ENCODE assay signal across 17 cellular contexts in genomic region chr6:89011436-89011835, GRCh38. TPM values are rescaled to one million over a fixed set of nuclear protein-coding genes. Genes with fewer than 3 reads are reported as not detected.
A peak's percentile ranks its signal among the peaks of the same experiment; 100 is the strongest.
DNase-seq lines count a peak whose midpoint lies in the region; ATAC-seq, FAIRE-seq and TF ChIP-seq lines count a peak whose summit lies in the region.
"Had no signal": no experiment of that assay in that cellular context is flagged by ENCODE, and none has a peak within 500 bp of the region (broad histone marks: within the 10 kb centered on the region; RNA-seq: fewer than 3 reads in every experiment).

No MANE protein-coding gene starts in this region.

- no peaks in the 10 kb centered on the region for H3K36me3 Mint-ChIP-seq in GM23338 (ENCODE audit: low read depth)
- H3K36me3 Mint-ChIP-seq: CD4-positive, CD25-positive, alpha-beta regulatory T cell had no signal

- H3K9me3 Mint-ChIP-seq in GM23338: peaks cover 3% of the 10 kb centered on the region; the same call in 1 of the 3 replicates

- WGBS in H1 (ENCODE audit: extremely low coverage in 1 of 2, insufficient coverage in 1 of 2, insufficient read length in 1 of 2, insufficient replicate concordance in 2 of 2, low coverage in 1 of 2, low lambda C conversion rate in 2 of 2, missing lambda C conversion rate in 1 of 2), 2 experiments: 100% methylated on average over 2 of the region's 2 CpGs; no CpG with 5 or more reads in 1 of the 2 experiments

- H2BK120ac ChIP-seq in H1 (replicated peaks; ENCODE audit: low read depth, low read length): no peak overlapping the region

- H3K27me3 ChIP-seq in GM23338 (ENCODE audit: insufficient read depth): no peaks in the 10 kb centered on the region
- H3K27me3 ChIP-seq in OCI-LY1 (ENCODE audit: insufficient read depth, low read length): no peaks in the 10 kb centered on the region
- H3K27me3 ChIP-seq in H1 (replicated peaks in 1 of 4; ENCODE audit: control insufficient read depth in 3 of 4, extremely low read depth in 1 of 4, insufficient read depth in 3 of 4, low read length in 3 of 4): no peaks in the 10 kb centered on the region
- H3K27me3 ChIP-seq in HAP-1 (ENCODE audit: low read depth): no peaks in the 10 kb centered on the region
- H3K27me3 ChIP-seq: BLaER1 had no signal

- FAIRE-seq in H1 (lab: Jason Lieb, UNC): no peak
- FAIRE-seq: D721Med, GM12892 had no signal

- POLR2A ChIA-PET in H1 (lab: Charles Lee; ENCODE audit: partially characterized antibody): no interaction called here

- TF ChIP-seq CTCF in GM23338 (conservative IDR thresholded peaks at IDR 0.05; ENCODE audit: low read depth in 2 of 2) (no peak), OCI-LY1 (IDR thresholded peaks at IDR 0.05; ENCODE audit: low read length) (no peak), H1 (IDR thresholded peaks at IDR 0.05; ENCODE audit: control extremely low read depth in 1 of 3, insufficient read depth in 1 of 3, low read depth in 1 of 3, low read length in 3 of 3) (no peak)

- H2BK5ac ChIP-seq in H1 (ENCODE audit: low read depth, low read length): no peak overlapping the region; the same call in 1 of the 2 replicates

- no peaks in the 10 kb centered on the region for H3K9me3 ChIP-seq in OCI-LY1 (ENCODE audit: low read length)
- no peaks in the 10 kb centered on the region for H3K9me3 ChIP-seq in H1 (ENCODE audit: insufficient read depth in 2 of 2, low read depth in 1 of 2, low read length in 1 of 2)
- no peaks in the 10 kb centered on the region for H3K9me3 ChIP-seq in HAP-1
- H3K9me3 ChIP-seq: BLaER1 had no signal

- CTCF ChIA-PET in H1 (lab: Charles Lee; ENCODE audit: partially characterized antibody): interaction anchor here (0.6 to 2.7 kb wide), 3 partner anchors 10 to 545 kb away, joined by 4 to 15 read pairs (median 6); no protein-coding TSS in a partner anchor

- no peak for TF ChIP-seq POLR2A in H1 (IDR thresholded peaks at IDR 0.05; ENCODE audit: control extremely low read depth in 1 of 2, low read depth in 2 of 2, low read length in 2 of 2)

- H3K4me1 Mint-ChIP-seq in GM23338: peaks cover 31% of the 10 kb centered on the region

- no peak overlapping the region for H3K4me2 ChIP-seq in GM23338
- H3K4me2 ChIP-seq in OCI-LY1 (ENCODE audit: low read length): no peak overlapping the region
- H3K4me2 ChIP-seq in H1 (ENCODE audit: insufficient read depth in 1 of 2, low read depth in 2 of 2, low read length in 2 of 2): no peak overlapping the region
- H3K4me2 ChIP-seq: BLaER1 had no signal

- H3K4me1 ChIP-seq in GM23338 (ENCODE audit: insufficient read depth): peaks cover 29% of the 10 kb centered on the region
- no peaks in the 10 kb centered on the region for H3K4me1 ChIP-seq in OCI-LY1 (ENCODE audit: insufficient read depth, low read length, severe bottlenecking)
- H3K4me1 ChIP-seq in H1 (replicated peaks in 1 of 4; ENCODE audit: control insufficient read depth in 3 of 4, insufficient read depth in 4 of 4, low read length in 3 of 4): peaks cover 3 to 11% (median 6%) of the 10 kb centered on the region in 4 experiments; a peak in 6 of 7 replicates
- peaks cover 41% of the 10 kb centered on the region for H3K4me1 ChIP-seq in HAP-1
- H3K4me1 ChIP-seq: BLaER1 had no signal

- H4K20me1 ChIP-seq in GM23338 (replicated peaks; ENCODE audit: insufficient read depth) (no peaks in the 10 kb centered on the region), OCI-LY1 (ENCODE audit: insufficient read depth, low read length) (no peaks in the 10 kb centered on the region), H1 (replicated peaks in 1 of 2; ENCODE audit: control insufficient read depth in 1 of 2, insufficient read depth in 2 of 2, low read length in 2 of 2) (no peaks in the 10 kb centered on the region)
- H4K20me1 ChIP-seq: BLaER1 had no signal

- H3F3A ChIP-seq in GM23338 (replicated peaks; ENCODE audit: low read depth) (no peaks in the 10 kb centered on the region), OCI-LY1 (ENCODE audit: insufficient read depth, low read length) (no peaks in the 10 kb centered on the region)

- no peak overlapping the region for H4K5ac ChIP-seq in H1 (ENCODE audit: insufficient read length, low read depth, low read length)

- TF ChIP-seq EP300 in H1 (IDR thresholded peaks at IDR 0.05; ENCODE audit: borderline replicate concordance in 1 of 2, low read depth in 2 of 2, low read length in 2 of 2): no peak

- no peak overlapping the region for H3K9ac ChIP-seq in OCI-LY1 (ENCODE audit: low read length)
- no peak overlapping the region for H3K9ac ChIP-seq in H1 (replicated peaks in 1 of 4; ENCODE audit: extremely low read depth in 1 of 4, low read depth in 3 of 4, low read length in 3 of 4)
- H3K9ac ChIP-seq: BLaER1 had no signal

- H3K36me3 ChIP-seq in GM23338 (ENCODE audit: insufficient read depth): no peaks in the 10 kb centered on the region; the same call in 1 of the 2 replicates
- H3K36me3 ChIP-seq in OCI-LY1 (ENCODE audit: insufficient read depth, low read length): no peaks in the 10 kb centered on the region
- no peaks in the 10 kb centered on the region for H3K36me3 ChIP-seq in H1 (ENCODE audit: control insufficient read depth in 2 of 4, insufficient read depth in 4 of 4, low read length in 3 of 4)
- H3K36me3 ChIP-seq in HAP-1 (replicated peaks): no peaks in the 10 kb centered on the region
- H3K36me3 ChIP-seq: BLaER1 had no signal

- no peak for TF ChIP-seq RAD21 in H1 (IDR thresholded peaks at IDR 0.05 in 1 of 2, conservative IDR thresholded peaks at IDR 0.05 in 1 of 2; ENCODE audit: low read depth in 2 of 2, low read length in 2 of 2)

- H3K4me3 Mint-ChIP-seq in GM23338: no peak overlapping the region
- H3K4me3 Mint-ChIP-seq: CD4-positive, CD25-positive, alpha-beta regulatory T cell; CD8-positive, alpha-beta memory T cell; H9 had no signal

- no peak overlapping the region for H3K27ac ChIP-seq in GM23338 (ENCODE audit: low read depth)
- H3K27ac ChIP-seq in OCI-LY1 (ENCODE audit: low read depth, low read length, poor library complexity, severe bottlenecking): no peak overlapping the region
- no peak overlapping the region for H3K27ac ChIP-seq in H1 (ENCODE audit: low read depth, low read length)
- H3K27ac ChIP-seq: BLaER1, C4-2B had no signal

- H2BK20ac ChIP-seq in H1 (ENCODE audit: low read length): no peak overlapping the region

- H3K79me2 ChIP-seq in GM23338 (replicated peaks; ENCODE audit: insufficient read depth) (no peaks in the 10 kb centered on the region), OCI-LY1 (ENCODE audit: insufficient read depth, low read length) (no peaks in the 10 kb centered on the region), H1 (ENCODE audit: control insufficient read depth in 1 of 2, insufficient read depth in 2 of 2, low read length in 2 of 2) (no peaks in the 10 kb centered on the region)

- no peak overlapping the region for H2BK15ac ChIP-seq in H1 (ENCODE audit: low read length)

- H3K23ac ChIP-seq in H1 (ENCODE audit: insufficient read length): no peak overlapping the region

- no peaks in the 10 kb centered on the region; the same call in 1 of the 2 replicates for H3K23me2 ChIP-seq in H1 (ENCODE audit: low read depth, low read length)

- H3K27ac Mint-ChIP-seq in GM23338: no peak overlapping the region
- H3K27ac Mint-ChIP-seq: CD4-positive, CD25-positive, alpha-beta regulatory T cell; CD8-positive, alpha-beta memory T cell; H9 had no signal

- no peak overlapping the region for H3K4me3 ChIP-seq in GM23338
- H3K4me3 ChIP-seq in OCI-LY1 (ENCODE audit: low read depth, low read length, poor library complexity, severe bottlenecking): no peak overlapping the region
- H3K4me3 ChIP-seq in H1 (ENCODE audit: extremely low read depth in 1 of 4, insufficient read depth in 2 of 4, low read depth in 3 of 4, low read length in 4 of 4): no peak overlapping the region
- no peak overlapping the region for H3K4me3 ChIP-seq in HAP-1
- H3K4me3 ChIP-seq: BLaER1 had no signal

- H3K4ac ChIP-seq in H1 (replicated peaks; ENCODE audit: insufficient read length, low read depth, low read length): no peak overlapping the region

- H2BK12ac ChIP-seq in H1 (ENCODE audit: low read depth, low read length): no peak overlapping the region

- H3K27me3 Mint-ChIP-seq in GM23338 (ENCODE audit: insufficient read depth, low read depth, poor library complexity): no peaks in the 10 kb centered on the region

- in situ Hi-C loops in HAP-1 (cut with MboI; ENCODE audit: low sequenced_read_pairs): no loop called here

- H3K79me1 ChIP-seq in H1 (ENCODE audit: low read depth, low read length): no peaks in the 10 kb centered on the region

- H4K8ac ChIP-seq in H1 (ENCODE audit: extremely low read depth, insufficient read depth, low read length): no peak overlapping the region

- H3K9me2 ChIP-seq in GM23338 (ENCODE audit: insufficient read depth): no peaks in the 10 kb centered on the region
- no peaks in the 10 kb centered on the region for H3K9me2 ChIP-seq in OCI-LY1 (ENCODE audit: low read depth, low read length)

- H3K56ac ChIP-seq in H1 (replicated peaks; ENCODE audit: insufficient read length, low read depth, low read length): no peak overlapping the region

- H3K18ac ChIP-seq in H1 (ENCODE audit: extremely low read depth, low read length): no peak overlapping the region

- H3K14ac ChIP-seq in H1 (ENCODE audit: insufficient read length): no peak overlapping the region

- peak overlapping the region; percentile 70; the same call in 1 of the 2 replicates for H2AFZ ChIP-seq in GM23338
- 0 out of 2 replicates have a peak overlapping the region, but pooled peaks have one; percentile 32 for H2AFZ ChIP-seq in OCI-LY1 (ENCODE audit: low read length)
- no peak overlapping the region for H2AFZ ChIP-seq in H1 (ENCODE audit: low read length)

- DNase-seq in GM23338 (ENCODE audit: low spot score) (no peak), H1 (ENCODE audit: low read depth in 1 of 2, low spot score in 2 of 2) (no peak), HAP-1 (ENCODE audit: low spot score in 2 of 2) (no peak), HPDE6-E6E7 (ENCODE audit: extremely low spot score) (no peak)
- DNase-seq: CD4-positive, CD25-positive, alpha-beta regulatory T cell; CD8-positive, alpha-beta memory T cell; DMS 273 treated with DMSO at 0.1 percent for 48 hours; DMS79; GF-D8; H9 had no signal

- no peak for ATAC-seq in GM23338
- no peak for ATAC-seq in HG02588 (IDR thresholded peaks at IDR 0.05; ENCODE audit: unreplicated experiment)
- ATAC-seq in HG02885 (IDR thresholded peaks at IDR 0.05; ENCODE audit: poor library complexity, unreplicated experiment): no peak

- no peak overlapping the region for H4K91ac ChIP-seq in H1 (replicated peaks; ENCODE audit: insufficient read length, low read length)

- no peak overlapping the region for H2AK5ac ChIP-seq in H1 (ENCODE audit: low read depth, low read length)

RNA-seq across cellular contexts. Expression of gene RNGTT, which starts 48.0 kb away (rescaled TPM):
- total RNA-seq in GM23338 (2014; rRNA removed; shearing (Covaris generic)): 29.2 and 30.7 TPM in 2 replicates
- 10.8 and 11.2 TPM in 2 replicates for polyA plus RNA-seq in GM23338 (2016; fragmentation: Nextera tagmentation; extraction: Ambion mirVana)
- 18.7 and 21.2 TPM in 2 replicates for total RNA-seq in H1 (2021; fragmentation: NEBNext Ultra II Directional; extraction: Animal tissue kit (Norgen Biotek cat#: 25700))
- polyA plus RNA-seq in H1 (2011; rRNA removed): 2.6 and 3.6 TPM in 2 replicates
- polyA plus RNA-seq in H1 (2011; cell fraction: cytosol; rRNA removed): 6.2 TPM
- 3.5 TPM for polyA plus RNA-seq in H1 (2011; cell fraction: nucleus; rRNA removed)
- 8.4 to 13.3 TPM (median 10.1 TPM) in 4 replicates for polyA plus RNA-seq in H1 (2012, experiment 1 of 2)
- 1.1 TPM for polyA plus RNA-seq in H1 (2012, experiment 2 of 2)
- polyA plus RNA-seq in H1 (2013, experiment 1 of 2): 9.0 TPM
- 9.7 TPM for polyA plus RNA-seq in H1 (2013, experiment 2 of 2)
- polyA minus RNA-seq in H1 (2011; rRNA and poly(A)+ RNA removed): 8.6 and 12.4 TPM in 2 replicates
- 9.0 TPM for polyA minus RNA-seq in H1 (2011; cell fraction: cytosol; rRNA and poly(A)+ RNA removed)
- polyA minus RNA-seq in H1 (2011; cell fraction: nucleus; rRNA and poly(A)+ RNA removed): 22.1 TPM
